8 cellular contexts compared by ENCODE assay signal in genomic region chr4:7803992-7804758, GRCh38.
DNase-seq lines count a peak whose midpoint lies in the region; ATAC-seq and TF ChIP-seq lines count a peak whose summit lies in the region.

No MANE protein-coding gene starts in this region.

- H3K27me3 ChIP-seq in left ventricle myocardium inferior (ENCODE audit: low read depth) (no peaks in the 10 kb centered on the region), rectal smooth muscle tissue (ENCODE audit: control insufficient read depth, insufficient read depth, low read length) (no peaks in the 10 kb centered on the region)

- ATAC-seq in HG02623 (IDR thresholded peaks at IDR 0.05; ENCODE audit: unreplicated experiment), result no peak

- H3K9me3 ChIP-seq in left ventricle myocardium inferior (replicated peaks), result no peaks in the 10 kb centered on the region

- intact Hi-C loops in left ventricle myocardium inferior (cut with micrococcal nuclease), result loop anchor here (2.0 to 5.0 kb wide), 2 partner anchors 42 to 183 kb away; no protein-coding TSS in a partner anchor

- no peak overlapping the region for H3K9ac ChIP-seq in rectal smooth muscle tissue (ENCODE audit: low read length)

- H3K36me3 ChIP-seq in left ventricle myocardium inferior, result peaks cover 13% of the 10 kb centered on the region
- peaks cover 18% of the 10 kb centered on the region for H3K36me3 ChIP-seq in rectal smooth muscle tissue (ENCODE audit: control insufficient read depth, insufficient read depth, low read length)

- peaks cover 52% of the 10 kb centered on the region for H3K4me1 ChIP-seq in left ventricle myocardium inferior
- H3K4me1 ChIP-seq in rectal smooth muscle tissue (ENCODE audit: control insufficient read depth, insufficient read depth, low read length), result peaks cover 38% of the 10 kb centered on the region

- peak; percentile 93 for TF ChIP-seq CTCF in left ventricle myocardium inferior (IDR thresholded peaks at IDR 0.05; ENCODE audit: borderline replicate concordance)

- no peak overlapping the region for H3K4me3 ChIP-seq in left ventricle myocardium inferior
- no peak overlapping the region for H3K4me3 ChIP-seq in rectal smooth muscle tissue (ENCODE audit: low read length)

- peak; percentile 76 for DNase-seq in NK-92 treated with Interleukin-12 subunit alpha and Interleukin-12 subunit beta, amount 100 ng/mL, for 24 hours (lab: John Stamatoyannopoulos, UW)
- DNase-seq in NK-92 (lab: John Stamatoyannopoulos, UW; ENCODE audit: unreplicated experiment) (no peak), LHCN-M2 (ENCODE audit: low read depth) (peak; percentile 72), SW480 (ENCODE audit: low spot score) (peak; percentile 38), left ventricle myocardium inferior (peak; percentile 88)
- DNase-seq in activated naive CD8-positive, alpha-beta T cell treated with anti-CD3 and anti-CD28 coated beads, Interleukin-2, amount 50 U/mL, for 16 hours (ENCODE audit: low read depth, low spot score), result peak; percentile 64

- H3K27ac ChIP-seq in left ventricle myocardium inferior (replicated peaks) (peak overlapping the region; percentile 87), rectal smooth muscle tissue (ENCODE audit: low read depth, low read length) (peak overlapping the region; percentile 77)
